19 cellular contexts compared by ENCODE assay signal in genomic region chr3:59308684-59309083, GRCh38.
A peak's percentile ranks its signal among the peaks of the same experiment; 100 is the strongest.
DNase-seq lines count a peak whose midpoint lies in the region; ATAC-seq and TF ChIP-seq lines count a peak whose summit lies in the region.
"Had no signal": no experiment of that assay in that cellular context is flagged by ENCODE, and none has a peak within 500 bp of the region (broad histone marks: within the 10 kb centered on the region; RNA-seq: fewer than 3 reads in every experiment).

No MANE protein-coding gene starts in this region.

- H3K4me3 ChIP-seq in BJ (ENCODE audit: low read depth, low read length) (no peak overlapping the region), GM12864 (ENCODE audit: low read depth, low read length) (no peak overlapping the region), SU-DHL-6 (ENCODE audit: insufficient read depth, low read length, poor library complexity, severe bottlenecking) (no peak overlapping the region), testis (no peak overlapping the region)
- H3K4me3 ChIP-seq: ascending aorta, lung, tibial artery had no signal

- no peak overlapping the region for H3K27ac ChIP-seq in SU-DHL-6 (ENCODE audit: low read depth, low read length)
- no peak overlapping the region for H3K27ac ChIP-seq in testis
- H3K27ac ChIP-seq: ascending aorta, tibial artery had no signal

- H3K27me3 ChIP-seq in BJ (ENCODE audit: control insufficient read depth, insufficient read depth, low read length) = no peaks in the 10 kb centered on the region
- H3K27me3 ChIP-seq in SU-DHL-6 (ENCODE audit: low read length) = no peaks in the 10 kb centered on the region
- no peaks in the 10 kb centered on the region for H3K27me3 ChIP-seq in testis
- H3K27me3 ChIP-seq: ascending aorta, tibial artery had no signal

- H4K20me1 ChIP-seq in SU-DHL-6 (ENCODE audit: low read depth, low read length) = no peaks in the 10 kb centered on the region

- DNase-seq in BJ (ENCODE audit: low read depth) (no peak), GM12864 (ENCODE audit: low read depth) (no peak), iPS-NIHi11 (ENCODE audit: low spot score) (peak; percentile 23), NOMO-1 (lab: John Stamatoyannopoulos, UW; ENCODE audit: unreplicated experiment in 2 of 2) (no peak), testis (no peak), left lobe of liver (ENCODE audit: low spot score) (no peak)
- DNase-seq: activated naive CD4-positive, alpha-beta T cell treated with Interleukin-2 at 50 U/mL for 16 hours; activated T-cell treated with anti-CD3 and anti-CD28 coated beads for 4 hours; C1 segment of cervical spinal cord; erythroblast; naive B cell; NCI-H187 treated with DMSO at 0.1 percent for 48 hours; NCI-H524 treated with DMSO at 0.1 percent for 48 hours; stimulated activated CD4-positive, alpha-beta T cell treated with anti-CD3 and anti-CD28 coated beads, Interleukin-12 subunit alpha, Interleukin-12 subunit beta, amount 100 ng/mL, for 4 hours; stimulated activated naive B cell treated with anti-CD40 and anti-IgM and Interleukin-4, amounts not matched to agents 10 μg/mL and 1 μg/mL and 100 μg/mL, for 72 hours; tibial artery had no signal

- H3K4me1 ChIP-seq in testis = no peaks in the 10 kb centered on the region
- H3K4me1 ChIP-seq: ascending aorta, tibial artery had no signal

- 80 to 90% methylated on average over 4 of the region's 4 CpGs for WGBS in testis, 2 donors

- no peak overlapping the region for H3K9ac ChIP-seq in SU-DHL-6 (ENCODE audit: low read length)

- no peaks in the 10 kb centered on the region for H3K9me2 ChIP-seq in SU-DHL-6 (replicated peaks; ENCODE audit: insufficient read depth, low read length)

- H3K36me3 ChIP-seq in BJ (ENCODE audit: control insufficient read depth, insufficient read depth, low read length) (no peaks in the 10 kb centered on the region), SU-DHL-6 (ENCODE audit: low read length) (no peaks in the 10 kb centered on the region), testis (ENCODE audit: low read depth, missing control alignments) (no peaks in the 10 kb centered on the region)
- H3K36me3 ChIP-seq: ascending aorta, tibial artery had no signal

- TF ChIP-seq POLR2A in testis (IDR thresholded peaks at IDR 0.05) = no peak

- no peaks in the 10 kb centered on the region for H3K9me3 ChIP-seq in SU-DHL-6 (ENCODE audit: insufficient read depth, low read length)
- H3K9me3 ChIP-seq in testis = no peaks in the 10 kb centered on the region
- H3K9me3 ChIP-seq: ascending aorta, tibial artery had no signal

- H3K79me2 ChIP-seq in SU-DHL-6 (ENCODE audit: insufficient read depth, low read length) = no peaks in the 10 kb centered on the region

- no peak overlapping the region for H2AFZ ChIP-seq in SU-DHL-6 (ENCODE audit: low read depth, low read length, severe bottlenecking)

- no peak overlapping the region for H3K4me2 ChIP-seq in SU-DHL-6 (ENCODE audit: low read depth, low read length, poor library complexity, severe bottlenecking)

- H3F3A ChIP-seq in SU-DHL-6 (ENCODE audit: insufficient read depth) = no peaks in the 10 kb centered on the region

- intact Hi-C loops in testis (cut with DNase I; ENCODE audit: low total_unique reads) = no loop called here

- ATAC-seq in left lobe of liver = no peak
- ATAC-seq: stimulated activated naive B cell treated with anti-CD40 and anti-IgM and Interleukin-4, amounts not matched to agents 10 μg/mL and 1 μg/mL and 100 μg/mL, for 72 hours had no signal

- CTCF ChIA-PET in BJ (lab: Yijun Ruan, JAX) = no interaction called here

- POLR2A ChIA-PET in BJ (lab: Charles Lee) = no interaction called here

- TF ChIP-seq CTCF in BJ (IDR thresholded peaks at IDR 0.05; ENCODE audit: insufficient read depth, low read depth, low read length) (0 out of 2 replicates have a peak, but pooled peaks have one; percentile 8), GM12864 (IDR thresholded peaks at IDR 0.05; ENCODE audit: low read depth, low read length, missing control alignments) (peak; percentile 27), SU-DHL-6 (IDR thresholded peaks at IDR 0.05; ENCODE audit: insufficient read depth, low read length, poor library complexity, severe bottlenecking) (peak; percentile 10), testis (IDR thresholded peaks at IDR 0.05) (no peak)

Comparison
In these comparisons a context has a peak if more than half of its experiments do, and no peak if none do; other contexts are left out.
1. CTCF ChIP-seq: peak in BJ (single experiment), GM12864 (single experiment) and SU-DHL-6 (single experiment); none in testis (0 of 3).